In genomic region chr10:5475088-5475487, GRCh38 we compare ENCODE assay signal across 12 cellular contexts. TPM values are rescaled to one million over a fixed set of nuclear protein-coding genes. Genes with fewer than 3 reads are reported as not detected.
A peak's percentile ranks its signal among the peaks of the same experiment; 100 is the strongest.
DNase-seq lines count a peak whose midpoint lies in the region; ATAC-seq, FAIRE-seq and TF ChIP-seq lines count a peak whose summit lies in the region.
"Not testable (repeated sequence)": the region's sequence is repeated elsewhere in the genome, so short reads cannot be mapped to it uniquely, and the experiment has no call there.
"Had no signal": no experiment of that assay in that cellular context is flagged by ENCODE, and none has a peak within 500 bp of the region (broad histone marks: within the 10 kb centered on the region; RNA-seq: fewer than 3 reads in every experiment).

No MANE protein-coding gene starts in this region.

- not testable (repeated sequence) for H3K23ac ChIP-seq in IMR-90 (ENCODE audit: low read depth, low read length); trophoblast cell (ENCODE audit: low read length)

- not testable (repeated sequence) for BruUV-seq in IMR-90 (replicated peaks; lab: Mats Ljungman, UMichigan); K562 (replicated peaks; lab: Mats Ljungman, UMichigan)

- WGBS in IMR-90 (ENCODE audit: extremely low coverage in 2 of 2, insufficient read length in 1 of 2), 2 experiments = 94% methylated on average over 3 of the region's 8 CpGs; no CpG with 5 or more reads in 1 of the 2 experiments
- 9% methylated on average over 3 of the region's 8 CpGs for WGBS in K562 (ENCODE audit: insufficient coverage, low coverage, missing lambda C conversion rate)
- WGBS in trophoblast cell (ENCODE audit: extremely low coverage, insufficient coverage, insufficient read length) = no CpG with 5 or more reads among the region's 8 CpGs

- not testable (repeated sequence) for H3K4me1 ChIP-seq in IMR-90 (ENCODE audit: control insufficient read depth, insufficient read depth, low read length); foreskin keratinocyte
- H3K4me1 ChIP-seq in K562 (replicated peaks in 1 of 2; ENCODE audit: control insufficient read depth in 2 of 2, insufficient read depth in 2 of 2, low read length in 2 of 2) = peaks cover 15 to 31% of the 10 kb centered on the region in 2 experiments; a peak in 4 of 5 replicates
- peaks cover 11% of the 10 kb centered on the region in 2 experiments for H3K4me1 ChIP-seq in trophoblast cell (ENCODE audit: control insufficient read depth in 1 of 2, insufficient read depth in 2 of 2, low read length in 2 of 2)

- not testable (repeated sequence) for FAIRE-seq in K562 (lab: Jason Lieb, UNC)

- not testable (repeated sequence) for H3K9ac ChIP-seq in IMR-90 (ENCODE audit: low read depth, low read length); trophoblast cell (ENCODE audit: low read length)
- peak overlapping the region; percentile 31 to 55; a peak in 3 of 4 replicates for H3K9ac ChIP-seq in K562 (ENCODE audit: insufficient read depth in 1 of 2, low read depth in 2 of 2, low read length in 2 of 2)

- not testable (repeated sequence) for H2BK120ac ChIP-seq in IMR-90 (ENCODE audit: low read depth, low read length); trophoblast cell (ENCODE audit: insufficient read depth, low read length, poor library complexity)

- TF ChIP-seq POLR2A in IMR-90 (IDR thresholded peaks at IDR 0.05; ENCODE audit: low read depth, low read length); K562 (conservative IDR thresholded peaks at IDR 0.05): not testable (repeated sequence)

- H3K4ac ChIP-seq in IMR-90 (ENCODE audit: low read depth, low read length); trophoblast cell (ENCODE audit: low read depth, low read length): not testable (repeated sequence)

- TF ChIP-seq EP300 in K562 (IDR thresholded peaks at IDR 0.05; ENCODE audit: low read length) = not testable (repeated sequence)

- not testable (repeated sequence) for H4K12ac ChIP-seq in trophoblast cell (ENCODE audit: low read depth, low read length)

- not testable (repeated sequence) for H2AK5ac ChIP-seq in IMR-90 (ENCODE audit: low read depth, low read length); trophoblast cell (ENCODE audit: low read length)

- POLR2A ChIA-PET in IMR-90 (lab: Charles Lee; ENCODE audit: unreplicated experiment) = not testable (repeated sequence)
- POLR2A ChIA-PET in K562 (lab: Yijun Ruan, JAX) = interaction anchor here (7.0 kb wide), 1 partner anchor 13 kb away, joined by 43 read pairs; no protein-coding TSS in a partner anchor

- not testable (repeated sequence) for H4K8ac ChIP-seq in IMR-90 (ENCODE audit: low read depth in 2 of 2, low read length in 2 of 2); trophoblast cell (ENCODE audit: low read depth, low read length)

- H4K91ac ChIP-seq in IMR-90 (ENCODE audit: insufficient read depth, low read depth, low read length) = not testable (repeated sequence)
- H4K91ac ChIP-seq in trophoblast cell (ENCODE audit: low read depth, low read length) = peak overlapping the region; percentile 11

- not testable (repeated sequence) for H2BK5ac ChIP-seq in IMR-90 (ENCODE audit: low read depth, low read length, poor library complexity, severe bottlenecking); trophoblast cell (ENCODE audit: low read depth, low read length, poor library complexity)

- not testable (repeated sequence) for H3K36me3 ChIP-seq in IMR-90 (ENCODE audit: control insufficient read depth, insufficient read depth, low read length); trophoblast cell (ENCODE audit: control insufficient read depth in 1 of 2, insufficient read depth in 2 of 2, low read length in 2 of 2)
- H3K36me3 ChIP-seq in K562 (ENCODE audit: control insufficient read depth, insufficient read depth, low read length) = peaks cover 15% of the 10 kb centered on the region; the same call in 2 of the 3 replicates

- H3K18ac ChIP-seq in IMR-90 (ENCODE audit: low read depth, low read length); trophoblast cell (ENCODE audit: low read length): not testable (repeated sequence)

- CTCF ChIA-PET in IMR-90 (lab: Yijun Ruan, JAX); K562 (lab: Yijun Ruan, JAX; ENCODE audit: low intra/inter-chr PET ratio): not testable (repeated sequence)

- ATAC-seq in IMR-90 (ENCODE audit: low read depth); K562; foreskin keratinocyte: not testable (repeated sequence)

- not testable (repeated sequence) for DNase-seq in IMR-90; K562 (ENCODE audit: extremely low read depth in 1 of 4, low spot score in 3 of 4); foreskin keratinocyte; trophoblast cell
- peak; percentile 13 for DNase-seq in activated CD8-positive, alpha-beta memory T cell treated with anti-CD3 and anti-CD28 coated beads for 24 hours

- intact Hi-C loops in IMR-90 (cut with micrococcal nuclease); K562 (cut with micrococcal nuclease): not testable (repeated sequence)

- TF ChIP-seq CTCF in IMR-90 (conservative IDR thresholded peaks at IDR 0.05; ENCODE audit: low read depth, low read length); K562 (IDR thresholded peaks at IDR 0.05 in 2 of 3, conservative IDR thresholded peaks at IDR 0.05 in 1 of 3; ENCODE audit: insufficient read depth in 2 of 3, low read depth in 1 of 3, low read length in 3 of 3); foreskin keratinocyte (conservative IDR thresholded peaks at IDR 0.05): not testable (repeated sequence)

- not testable (repeated sequence) for H3K14ac ChIP-seq in IMR-90 (replicated peaks; ENCODE audit: low read depth, low read length); trophoblast cell (ENCODE audit: low read length)

- peaks cover 91% of the 10 kb centered on the region for H3K79me2 ChIP-seq in K562 (ENCODE audit: control insufficient read depth, insufficient read depth, low read length)
- not testable (repeated sequence) for H3K79me2 ChIP-seq in trophoblast cell (ENCODE audit: control insufficient read depth, insufficient read depth, low read length, poor library complexity)

- not testable (repeated sequence) for H4K5ac ChIP-seq in IMR-90 (ENCODE audit: low read depth, low read length)

- H3K9me3 ChIP-seq in IMR-90 (ENCODE audit: control insufficient read depth, insufficient read depth, low read length); K562 (replicated peaks; ENCODE audit: control insufficient read depth, insufficient read depth, low read depth, low read length); trophoblast cell (ENCODE audit: insufficient read depth, low read depth, low read length): not testable (repeated sequence)

- H3K9me1 ChIP-seq in IMR-90 (ENCODE audit: insufficient read depth, low read length); K562 (ENCODE audit: control insufficient read depth, insufficient read depth, low read length): not testable (repeated sequence)

- TF ChIP-seq RAD21 in IMR-90 (IDR thresholded peaks at IDR 0.05; ENCODE audit: low read length); K562 (CRISPR knock-in tag; conservative IDR thresholded peaks at IDR 0.05 in 1 of 2, IDR thresholded peaks at IDR 0.05 in 1 of 2): not testable (repeated sequence)

- H2BK12ac ChIP-seq in trophoblast cell (ENCODE audit: low read length) = peak overlapping the region; percentile 43

- H4K20me1 ChIP-seq in IMR-90 (ENCODE audit: insufficient read depth, low read length); K562 (replicated peaks; ENCODE audit: control insufficient read depth, insufficient read depth, low read length): not testable (repeated sequence)

- dilution Hi-C loops in IMR-90 (cut with HindIII; ENCODE audit: low sequenced_read_pairs, unreplicated experiment) = not testable (repeated sequence)

- H3K27me3 ChIP-seq in IMR-90 (ENCODE audit: control insufficient read depth, insufficient read depth, low read length); K562 (ENCODE audit: control insufficient read depth in 2 of 2, insufficient read depth in 2 of 2, low read length in 2 of 2); foreskin keratinocyte; trophoblast cell (ENCODE audit: insufficient read depth, low read length): not testable (repeated sequence)

- not testable (repeated sequence) for H2AK9ac ChIP-seq in IMR-90 (replicated peaks; ENCODE audit: low read depth, low read length, poor library complexity)

- not testable (repeated sequence) for H3K4me2 ChIP-seq in IMR-90 (ENCODE audit: low read depth, low read length); trophoblast cell (ENCODE audit: low read length)
- peak overlapping the region; percentile 100 for H3K4me2 ChIP-seq in K562 (ENCODE audit: insufficient read depth, low read length)

- peak overlapping the region; percentile 21; the same call in 1 of the 2 replicates for H3K27ac ChIP-seq in IMR-90 (ENCODE audit: insufficient read depth, low read length)
- peak overlapping the region; percentile 94 for H3K27ac ChIP-seq in K562 (ENCODE audit: extremely low read depth, low read depth, low read length)
- peak overlapping the region; percentile 46 for H3K27ac ChIP-seq in foreskin keratinocyte
- H3K27ac ChIP-seq in trophoblast cell (ENCODE audit: low read depth, low read length) = not testable (repeated sequence)

- not testable (repeated sequence) for H2BK20ac ChIP-seq in IMR-90 (ENCODE audit: low read depth, low read length)

- not testable (repeated sequence) for H3K56ac ChIP-seq in IMR-90 (ENCODE audit: extremely low read depth, insufficient read depth, low read length)

- H2AFZ ChIP-seq in IMR-90 (replicated peaks; ENCODE audit: low read length, poor library complexity); K562 (ENCODE audit: low read depth, low read length); trophoblast cell (ENCODE audit: insufficient read depth, low read length, poor library complexity): not testable (repeated sequence)

- not testable (repeated sequence) for H3K4me3 ChIP-seq in IMR-90 (ENCODE audit: insufficient read depth, low read depth, low read length); trophoblast cell (ENCODE audit: low read depth, low read length)
- 0 out of 2 replicates have a peak overlapping the region, but pooled peaks have one; percentile 14 for H3K4me3 ChIP-seq in K562

- in situ Hi-C loops in IMR-90 (cut with MboI; ENCODE audit: low sequenced_read_pairs); K562 (cut with MboI): not testable (repeated sequence)

- H3K79me1 ChIP-seq in IMR-90 (ENCODE audit: low read depth in 1 of 2, low read length in 2 of 2) = not testable (repeated sequence)
- peaks cover 27% of the 10 kb centered on the region for H3K79me1 ChIP-seq in trophoblast cell (ENCODE audit: low read length)

- H2BK15ac ChIP-seq in IMR-90 (ENCODE audit: low read depth, low read length) = not testable (repeated sequence)

RNA-seq across cellular contexts. Expression of gene CALML5, which starts 24.3 kb away (rescaled TPM):
- not detected in 2 replicates for total RNA-seq in IMR-90 (2012; rRNA removed)
- polyA plus RNA-seq in IMR-90 (2012; rRNA removed) = not detected in 2 replicates
- not detected in 2 replicates for polyA plus RNA-seq in IMR-90 (2012; cell fraction: cytosol; rRNA removed)
- polyA plus RNA-seq in IMR-90 (2012; cell fraction: nucleus; rRNA removed; ENCODE audit: low replicate concordance) = not detected in 2 replicates
- not detected in 2 replicates for total RNA-seq in K562 (2011; cell fraction: chromatin; rRNA removed; ENCODE audit: low replicate concordance)
- not detected in 2 replicates for total RNA-seq in K562 (2011; cell fraction: nucleolus; rRNA removed)
- not detected in 2 replicates for total RNA-seq in K562 (2011; cell fraction: nucleoplasm; rRNA removed)
- total RNA-seq in K562 (2014; rRNA removed) = not detected in 2 replicates
- total RNA-seq in K562 (2014; rRNA removed; fragmentation: Illumina TruSeq; extraction: Trizol) = not detected in 2 replicates
- total RNA-seq in K562 (2015; rRNA removed; fragmentation: Illumina TruSeq; extraction: Trizol) = not detected in 2 replicates
- not detected in 2 replicates for total RNA-seq in K562 (2021)
- not detected in 2 replicates for polyA plus RNA-seq in K562 (2011; rRNA removed)
- not detected in 2 replicates for polyA plus RNA-seq in K562 (2011; cell fraction: cytosol; rRNA removed)
- not detected in 2 replicates for polyA plus RNA-seq in K562 (2011; cell fraction: nucleus; rRNA removed)
- polyA plus RNA-seq in K562 (2012) = not detected in 2 replicates
- polyA plus RNA-seq in K562 (2014; fragmentation: Illumina TruSeq; extraction: Trizol) = not detected in 2 replicates
- polyA plus RNA-seq in K562 (2014; fragmentation: Nextera tagmentation; extraction: Ambion mirVana) = not detected
- not detected in 2 replicates for polyA plus RNA-seq in K562 (2014; rRNA removed)
- polyA minus RNA-seq in K562 (2011; rRNA and poly(A)+ RNA removed) = not detected in 2 replicates
- not detected in 2 replicates for polyA minus RNA-seq in K562 (2011; cell fraction: cytosol; rRNA and poly(A)+ RNA removed)
- polyA minus RNA-seq in K562 (2011; cell fraction: nucleus; rRNA and poly(A)+ RNA removed) = not detected in 2 replicates
- 2.4 and 65.7 TPM in 2 replicates for total RNA-seq in foreskin keratinocyte
- polyA plus RNA-seq in foreskin keratinocyte = 2.1 and 104 TPM in 2 replicates
- polyA plus RNA-seq in trophoblast cell (2013) = 0.07 and 0.14 TPM in 2 replicates
- total RNA-seq: A673; Caco-2; Calu3; CD4-positive, alpha-beta memory T cell; CD4-positive, CD25-positive, alpha-beta regulatory T cell had no signal
- polyA plus RNA-seq: AG04450; CD14-positive monocyte; CD4-positive, alpha-beta memory T cell; CD4-positive, CD25-positive, alpha-beta regulatory T cell had no signal

RNA-seq across cellular contexts. Expression of gene CALML3, which starts 49.7 kb away (rescaled TPM):
- total RNA-seq in IMR-90 (2012; rRNA removed) (not detected in 2 replicates), K562 (2014; rRNA removed) (not detected in 2 replicates), K562 (2014; rRNA removed; fragmentation: Illumina TruSeq; extraction: Trizol) (not detected in 2 replicates), K562 (2015; rRNA removed; fragmentation: Illumina TruSeq; extraction: Trizol) (not detected in 2 replicates), K562 (2021) (not detected in 2 replicates), foreskin keratinocyte (2.7 and 4.7 TPM in 2 replicates)
- polyA plus RNA-seq in IMR-90 (2012; rRNA removed) (not detected in 2 replicates), K562 (2011; rRNA removed) (not detected in 2 replicates), K562 (2014; fragmentation: Illumina TruSeq; extraction: Trizol) (not detected in 2 replicates), K562 (2014; fragmentation: Nextera tagmentation; extraction: Ambion mirVana) (not detected), K562 (2014; rRNA removed) (not detected in 2 replicates), foreskin keratinocyte (4.5 and 8.0 TPM in 2 replicates)
- not detected in 2 replicates for polyA plus RNA-seq in IMR-90 (2012; cell fraction: cytosol; rRNA removed)
- polyA plus RNA-seq in IMR-90 (2012; cell fraction: nucleus; rRNA removed; ENCODE audit: low replicate concordance) = not detected in 2 replicates
- total RNA-seq in K562 (2011; cell fraction: chromatin; rRNA removed; ENCODE audit: low replicate concordance) = not detected in 2 replicates
- not detected in 2 replicates for total RNA-seq in K562 (2011; cell fraction: nucleolus; rRNA removed)
- total RNA-seq in K562 (2011; cell fraction: nucleoplasm; rRNA removed) = not detected in 2 replicates
- polyA plus RNA-seq in K562 (2011; cell fraction: cytosol; rRNA removed) = not detected in 2 replicates
- polyA plus RNA-seq in K562 (2011; cell fraction: nucleus; rRNA removed) = not detected in 2 replicates
- not detected in 2 replicates for polyA plus RNA-seq in K562 (2012)
- polyA minus RNA-seq in K562 (2011; rRNA and poly(A)+ RNA removed) = not detected in 2 replicates
- not detected in 2 replicates for polyA minus RNA-seq in K562 (2011; cell fraction: cytosol; rRNA and poly(A)+ RNA removed)
- not detected in 2 replicates for polyA minus RNA-seq in K562 (2011; cell fraction: nucleus; rRNA and poly(A)+ RNA removed)
- not detected in 2 replicates for polyA plus RNA-seq in trophoblast cell (2013)
- total RNA-seq: A673; Calu3; CD4-positive, alpha-beta memory T cell; CD4-positive, CD25-positive, alpha-beta regulatory T cell had no signal
- polyA plus RNA-seq: AG04450; CD14-positive monocyte; CD4-positive, alpha-beta memory T cell; CD4-positive, CD25-positive, alpha-beta regulatory T cell had no signal
